In genomic region chr2:199696048-199696447, GRCh38 we compare ENCODE assay signal across 23 cellular contexts.
"Had no signal": no experiment of that assay in that cellular context is flagged by ENCODE, and none has a peak within 500 bp of the region (broad histone marks: within the 10 kb centered on the region; RNA-seq: fewer than 3 reads in every experiment).

No MANE protein-coding gene starts in this region.

- H3K36me3 ChIP-seq: MG63, SJSA1 had no signal

- H3K4me3 ChIP-seq: MG63, SJSA1, SK-N-MC had no signal

- H3K27ac ChIP-seq: SJSA1, SK-N-MC had no signal

- H3K27me3 ChIP-seq: SJSA1 had no signal

- H3K9me3 ChIP-seq: MG63, SJSA1 had no signal

- H3K4me1 ChIP-seq: SJSA1 had no signal

- DNase-seq: IMR-90, Karpas-422, KG1, MG63, NCI-H1092, NCI-H1105 treated with DMSO at 0.1 percent for 48 hours, NCI-H1417 treated with DMSO at 0.1 percent for 48 hours, NCI-H146, NCI-H1694 treated with DMSO at 0.1 percent for 48 hours, NCI-H1930, NCI-H2081, NCI-H2171, NCI-H226, NCI-H446, NCI-H510A, NCI-H524 treated with DMSO at 0.1 percent for 48 hours, NCI-H69, NCI-H774, Right ventricle myocardium superior, RPMI8226, SIG-M5 had no signal
